In the genomic region with DNA sequence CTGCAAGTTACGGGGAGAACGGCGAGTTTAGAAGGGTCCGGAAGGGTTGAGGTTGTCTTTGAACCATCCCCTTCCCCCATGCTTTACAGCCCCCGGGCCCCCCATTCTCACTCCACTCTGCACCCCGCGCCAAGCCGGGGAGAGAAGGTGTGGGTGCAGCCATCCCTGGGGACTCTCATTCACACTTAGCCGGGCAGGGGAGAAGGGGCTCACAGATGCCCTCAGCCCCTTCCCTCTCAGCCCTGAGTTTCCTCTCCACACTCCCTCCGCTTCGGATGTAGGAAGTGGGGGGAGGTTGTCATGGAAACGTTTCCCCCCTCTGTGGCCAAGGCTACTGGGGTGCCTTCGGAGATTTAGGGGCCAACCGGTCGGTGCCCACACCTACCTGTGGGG, we compare ENCODE assay signal across 10 cellular contexts. TPM values are rescaled to one million over a fixed set of nuclear protein-coding genes. Genes with fewer than 3 reads are reported as not detected.
DNase-seq lines count a peak whose midpoint lies in the region; ATAC-seq, FAIRE-seq and TF ChIP-seq lines count a peak whose summit lies in the region.
"Had no signal": no experiment of that assay in that cellular context is flagged by ENCODE, and none has a peak within 500 bp of the region (broad histone marks: within the 10 kb centered on the region; RNA-seq: fewer than 3 reads in every experiment).

No MANE protein-coding gene starts in this region.

- H3K9ac ChIP-seq in astrocyte (ENCODE audit: low read length) (peak overlapping the region; percentile 87), HepG2 (ENCODE audit: insufficient read depth, low read depth, low read length) (peak overlapping the region; percentile 87)

- H3K27me3 ChIP-seq in astrocyte (ENCODE audit: insufficient read depth, low read length) (peaks cover 10% of the 10 kb centered on the region), HepG2 (ENCODE audit: control insufficient read depth in 1 of 2, insufficient read depth in 2 of 2, low read length in 2 of 2) (no peaks in the 10 kb centered on the region; a peak in 1 of 5 replicates), transverse colon (peaks cover 89% of the 10 kb centered on the region)

- H3K4me2 ChIP-seq in astrocyte (ENCODE audit: low read length) (peak overlapping the region; percentile 100), HepG2 (ENCODE audit: low read depth, low read length) (peak overlapping the region; percentile 87)

- peaks cover 13% of the 10 kb centered on the region for H3K4me1 Mint-ChIP-seq in astrocyte (ENCODE audit: low read depth, unreplicated experiment)

- POLR2A ChIA-PET in AG04449 (lab: Yijun Ruan, JAX) = no interaction called here
- POLR2A ChIA-PET in HepG2 (lab: Yijun Ruan, JAX) = interaction anchor here (0.7 to 2.0 kb wide), 9 partner anchors 12 to 95 kb away, joined by 3 to 20 read pairs (median 4); no protein-coding TSS in a partner anchor

- H2AFZ ChIP-seq in astrocyte (ENCODE audit: low read depth, low read length) = peak overlapping the region; percentile 67
- no peak overlapping the region for H2AFZ ChIP-seq in HepG2 (ENCODE audit: low read length)

- H3K36me3 ChIP-seq in astrocyte (ENCODE audit: insufficient read depth, low read length) (no peaks in the 10 kb centered on the region), HepG2 (replicated peaks in 1 of 2; ENCODE audit: control insufficient read depth in 1 of 2, insufficient read depth in 2 of 2, low read length in 2 of 2) (no peaks in the 10 kb centered on the region), transverse colon (no peaks in the 10 kb centered on the region)

- in situ Hi-C loops in HepG2 (cut with HindIII; ENCODE audit: extremely low pct_ligation_motif_present, low pct_unique_long_range_greater_than_20kb) (loop anchor here (5.0 kb wide), 1 partner anchor 167 kb away; no protein-coding TSS in a partner anchor), transverse colon (cut with MboI; ENCODE audit: low pct_ligation_motif_present in 1 of 4, low pct_unique_long_range_greater_than_20kb in 1 of 4, low sequenced_read_pairs in 3 of 4) (no loop called here)

- H3K4me3 ChIP-seq in AG04449 (ENCODE audit: low read depth, low read length) (peak overlapping the region; percentile 78), astrocyte (ENCODE audit: insufficient read depth, low read depth, low read length) (peak overlapping the region; percentile 91), HepG2 (replicated peaks in 1 of 3; ENCODE audit: insufficient read depth in 1 of 3, low read depth in 2 of 3, low read length in 3 of 3) (peak overlapping the region; percentile 89 to 92 (median 89)), transverse colon (peak overlapping the region; percentile 43 to 62 (median 50))

- H3K9me3 Mint-ChIP-seq in astrocyte (ENCODE audit: unreplicated experiment) = no peaks in the 10 kb centered on the region
- H3K9me3 Mint-ChIP-seq: activated naive CD4-positive, alpha-beta T cell treated with anti-CD3 and anti-CD28 coated beads, Interleukin-2, amount 50 U/mL, for 72 hours had no signal

- TF ChIP-seq EP300 in HepG2 (IDR thresholded peaks at IDR 0.05; ENCODE audit: low read depth in 2 of 2, low read length in 2 of 2) = no peak
- TF ChIP-seq EP300 in HepG2 (CRISPR knock-in tag; IDR thresholded peaks at IDR 0.05; ENCODE audit: borderline replicate concordance) = no peak
- no peak for TF ChIP-seq EP300 in transverse colon (IDR thresholded peaks at IDR 0.05; ENCODE audit: low read depth)

- intact Hi-C loops in HepG2 (cut with micrococcal nuclease; ENCODE audit: unreplicated experiment) = loop anchor here (2.0 to 5.0 kb wide), 6 partner anchors 21 to 175 kb away; no protein-coding TSS in a partner anchor
- intact Hi-C loops in transverse colon (cut with DNase I; ENCODE audit: low total_unique reads) = loop anchor here (5.0 kb wide), 1 partner anchor 167 kb away; no protein-coding TSS in a partner anchor

- peaks cover 2% of the 10 kb centered on the region for H3K27me3 Mint-ChIP-seq in astrocyte (ENCODE audit: low read depth, unreplicated experiment)

- peak overlapping the region; percentile 93 for H3K4me3 Mint-ChIP-seq in astrocyte (ENCODE audit: unreplicated experiment)

- TF ChIP-seq POLR2A in HepG2 (IDR thresholded peaks at IDR 0.05; ENCODE audit: insufficient read depth in 1 of 2, low read depth in 2 of 2, low read length in 2 of 2) (no peak), transverse colon (IDR thresholded peaks at IDR 0.05) (no peak)

- H3K9me3 ChIP-seq in astrocyte (ENCODE audit: insufficient read depth, low read depth, low read length) = no peaks in the 10 kb centered on the region
- no peaks in the 10 kb centered on the region for H3K9me3 ChIP-seq in HepG2 (ENCODE audit: low read length)
- no peaks in the 10 kb centered on the region for H3K9me3 ChIP-seq in transverse colon

- no peak for FAIRE-seq in astrocyte (lab: Jason Lieb, UNC)
- no peak for FAIRE-seq in HepG2 (lab: Jason Lieb, UNC)
- FAIRE-seq: GM18507 had no signal

- TF ChIP-seq CTCF in AG04449 (IDR thresholded peaks at IDR 0.05; ENCODE audit: insufficient read depth, low read length, missing control alignments) (no peak), astrocyte (IDR thresholded peaks at IDR 0.05; ENCODE audit: insufficient read depth, low read depth, low read length) (no peak), HepG2 (CRISPR knock-in tag; IDR thresholded peaks at IDR 0.05) (no peak), transverse colon (IDR thresholded peaks at IDR 0.05) (no peak)

- H3K79me2 ChIP-seq in astrocyte (ENCODE audit: insufficient read depth, low read length) = peaks cover 48% of the 10 kb centered on the region
- peaks cover 50% of the 10 kb centered on the region for H3K79me2 ChIP-seq in HepG2 (ENCODE audit: insufficient read depth, low read length)

- ATAC-seq in HG02852 (IDR thresholded peaks at IDR 0.05; ENCODE audit: unreplicated experiment) (peak; percentile 11), HepG2 (peak; percentile 6), GM18511 (IDR thresholded peaks at IDR 0.05; ENCODE audit: unreplicated experiment) (no peak)

- WGBS in HepG2 (ENCODE audit: low lambda C conversion rate) = 0% methylated on average over 5 of the region's 15 CpGs
- 0% methylated on average over 9 of the region's 15 CpGs; no CpG with 5 or more reads in 1 of the 2 donors for WGBS in transverse colon (ENCODE audit: low coverage in 1 of 2), 2 donors

- peak overlapping the region; percentile 41 for H3K27ac Mint-ChIP-seq in astrocyte (ENCODE audit: unreplicated experiment)

- H3K27ac ChIP-seq in astrocyte (ENCODE audit: low read depth, low read length) = peak overlapping the region; percentile 35
- H3K27ac ChIP-seq in HepG2 (ENCODE audit: extremely low read length, insufficient read depth, low read length) = peak overlapping the region; percentile 67
- H3K27ac ChIP-seq in transverse colon = peak overlapping the region; percentile 60 to 81 (median 74)

- no TSS peak for BruUV-seq in HepG2 (replicated peaks; lab: Mats Ljungman, UMichigan)

- peaks cover 38% of the 10 kb centered on the region for H4K20me1 ChIP-seq in astrocyte (ENCODE audit: insufficient read depth, low read length)
- H4K20me1 ChIP-seq in HepG2 (ENCODE audit: insufficient read depth, low read length) = peaks cover 4% of the 10 kb centered on the region; the same call in 1 of the 2 replicates

- DNase-seq in AG04449 (ENCODE audit: low read depth, low spot score) (no peak), astrocyte (ENCODE audit: low read depth) (no peak), HepG2 (ENCODE audit: low spot score) (peak; percentile 5), transverse colon (no peak), SK-N-DZ (ENCODE audit: low spot score) (no peak), NK-92 (lab: John Stamatoyannopoulos, UW; ENCODE audit: unreplicated experiment) (no peak)

- H3K36me3 Mint-ChIP-seq in astrocyte (ENCODE audit: low read depth, unreplicated experiment) = no peaks in the 10 kb centered on the region

- CTCF ChIA-PET in AG04449 (lab: Yijun Ruan, JAX) (interaction anchor here (0.7 to 2.4 kb wide), 14 partner anchors 11 to 208 kb away, joined by 3 to 21 read pairs (median 4); no protein-coding TSS in a partner anchor), HepG2 (lab: Yijun Ruan, JAX; ENCODE audit: low intra/inter-chr PET ratio, low total read pairs) (interaction anchor here (1.1 to 2.6 kb wide), 2 partner anchors 26 to 169 kb away, joined by 3 to 10 read pairs; no protein-coding TSS in a partner anchor)

- H3K4me1 ChIP-seq in astrocyte (ENCODE audit: insufficient read depth, low read length) = peaks cover 11% of the 10 kb centered on the region
- H3K4me1 ChIP-seq in HepG2 (ENCODE audit: insufficient read depth, low read length) = peaks cover 27% of the 10 kb centered on the region
- H3K4me1 ChIP-seq in transverse colon = peaks cover 8 to 25% (median 22%) of the 10 kb centered on the region in 4 donors

- no peak for TF ChIP-seq RAD21 in HepG2 (CRISPR knock-in tag; IDR thresholded peaks at IDR 0.05)

TF ChIP-seq in HepG2, 621 proteins besides CTCF, POLR2A, EP300 and RAD21 (continues in another document):
- TF ChIP-seq ZBTB7B (CRISPR knock-in tag; IDR thresholded peaks at IDR 0.05) (no peak; the same call in 1 of the 2 replicates), ZNF850 (CRISPR knock-in tag; conservative IDR thresholded peaks at IDR 0.05) (no peak)

RNA-seq across cellular contexts. Expression of a gene that starts 0.3 kb away (rescaled TPM):
- 414 and 491 TPM in 2 replicates for total RNA-seq in astrocyte
- total RNA-seq in HepG2 (2016; rRNA removed; fragmentation: Illumina TruSeq; extraction: Trizol) = 62.2 and 122 TPM in 2 replicates
- 20.6 and 22.4 TPM in 2 replicates for total RNA-seq in HepG2 (2016; cell fraction: cytosol; rRNA removed; fragmentation: Illumina TruSeq; extraction: Trizol; ENCODE audit: low read depth)
- total RNA-seq in HepG2 (2016; cell fraction: insoluble cytoplasmic fraction; rRNA removed; fragmentation: Illumina TruSeq; extraction: Trizol) = 50.3 and 115 TPM in 2 replicates
- total RNA-seq in HepG2 (2016; cell fraction: membrane; rRNA removed; fragmentation: Illumina TruSeq; extraction: Trizol) = 22.9 and 28.5 TPM in 2 replicates
- 159 and 163 TPM in 2 replicates for total RNA-seq in HepG2 (2016; cell fraction: nucleus; rRNA removed; fragmentation: Illumina TruSeq; extraction: Trizol)
- polyA plus RNA-seq in HepG2 (2011; rRNA removed) = 61.6 and 71.3 TPM in 2 replicates
- polyA plus RNA-seq in HepG2 (2011; cell fraction: cytosol; rRNA removed) = 52.5 and 58.8 TPM in 2 replicates
- 32.4 and 35.9 TPM in 2 replicates for polyA plus RNA-seq in HepG2 (2011; cell fraction: nucleus; rRNA removed)
- polyA plus RNA-seq in HepG2 (2012) = 84.1 and 86.8 TPM in 2 replicates
- polyA plus RNA-seq in HepG2 (2016; cell fraction: cytosol; fragmentation: Illumina TruSeq; extraction: Trizol; ENCODE audit: low read depth) = 8.7 and 9.1 TPM in 2 replicates
- 40.6 and 51.1 TPM in 2 replicates for polyA plus RNA-seq in HepG2 (2016; cell fraction: insoluble cytoplasmic fraction; fragmentation: Illumina TruSeq; extraction: Trizol; ENCODE audit: low read depth)
- polyA plus RNA-seq in HepG2 (2016; cell fraction: membrane; fragmentation: Illumina TruSeq; extraction: Trizol; ENCODE audit: low read depth) = 8.6 and 11.4 TPM in 2 replicates
- polyA plus RNA-seq in HepG2 (2016; cell fraction: nucleus; fragmentation: Illumina TruSeq; extraction: Trizol; ENCODE audit: insufficient read depth, low read depth) = 126 and 127 TPM in 2 replicates
- 78.2 TPM in 1 of 2 replicates, not detected in the other for polyA minus RNA-seq in HepG2 (2011; rRNA and poly(A)+ RNA removed; ENCODE audit: low replicate concordance)
- polyA minus RNA-seq in HepG2 (2011; cell fraction: cytosol; rRNA and poly(A)+ RNA removed) = 56.0 and 62.6 TPM in 2 replicates
- polyA minus RNA-seq in HepG2 (2011; cell fraction: nucleus; rRNA and poly(A)+ RNA removed) = 161 and 188 TPM in 2 replicates
- total RNA-seq in transverse colon = 1 to 10 TPM; 2.8 to 6.4 (median 3.7) TPM
- polyA plus RNA-seq in SK-N-DZ (2014; cell fraction: cytosol; rRNA removed) = 31.7 and 44.5 TPM in 2 replicates
- 29.0 and 34.1 TPM in 2 replicates for polyA plus RNA-seq in SK-N-DZ (2014; cell fraction: nucleus; rRNA removed)
